In the genomic region with DNA sequence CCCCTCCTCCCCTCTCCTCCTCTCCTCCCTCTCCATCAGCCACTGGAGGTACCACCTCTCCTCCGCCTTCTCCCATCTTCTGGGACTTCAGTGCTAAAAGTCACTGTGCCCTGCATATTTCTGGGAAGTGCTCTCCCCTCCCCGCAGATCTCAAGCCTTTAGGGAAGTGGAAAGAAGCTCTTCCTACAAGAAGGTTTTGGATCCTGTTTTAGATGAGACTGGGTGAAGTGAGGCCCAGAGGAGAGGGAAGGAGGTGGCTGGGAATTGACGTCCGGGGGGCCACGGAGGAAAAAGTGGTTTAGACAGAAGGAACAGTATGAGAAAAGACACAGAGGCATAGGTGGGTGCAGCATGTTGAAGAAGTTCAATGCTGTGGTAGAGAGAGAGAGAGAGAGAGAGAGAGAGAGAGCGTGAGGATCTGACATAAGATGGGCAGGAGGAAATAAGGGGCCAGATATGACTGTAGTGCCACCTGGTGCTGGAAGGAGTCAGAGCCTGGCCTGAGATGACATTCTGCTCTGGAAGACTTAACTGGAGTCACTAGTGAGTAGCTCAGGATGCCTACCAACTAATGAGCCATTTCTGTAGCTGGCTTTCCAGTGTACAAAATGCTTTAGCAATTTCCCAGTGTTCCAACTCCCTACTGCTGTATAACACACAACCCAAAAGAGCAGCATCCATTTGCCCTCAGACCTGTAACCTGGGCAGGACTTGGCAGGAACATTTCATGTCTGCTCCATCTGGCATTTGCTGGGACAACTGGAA, we compare ENCODE assay signal across 8 cellular contexts. TPM values are rescaled to one million over a fixed set of nuclear protein-coding genes. Genes with fewer than 3 reads are reported as not detected.
A peak's percentile ranks its signal among the peaks of the same experiment; 100 is the strongest.
DNase-seq lines count a peak whose midpoint lies in the region; ATAC-seq lines count a peak whose summit lies in the region.

No MANE protein-coding gene starts in this region.

- no peak for DNase-seq in activated T-cell treated with anti-CD3 and anti-CD28 coated beads, Interleukin-2, amount 50 U/mL, for 4 hours
- no peak for DNase-seq in activated T-cell treated with anti-CD3 and anti-CD28 coated beads, Interleukin-2, amount 50 U/mL, for 1 hour
- DNase-seq in NOMO-1 (lab: John Stamatoyannopoulos, UW; ENCODE audit: unreplicated experiment in 2 of 2), result peak; percentile 58 to 74
- DNase-seq in adipocyte (ENCODE audit: low read depth), result peak; percentile 83
- DNase-seq in left cardiac atrium, result peak; percentile 44
- DNase-seq in pulmonary artery endothelial cell (ENCODE audit: low read depth, low spot score), result peak; percentile 29

- no peak overlapping the region for H3K4me3 Mint-ChIP-seq in activated T-cell treated with anti-CD3 and anti-CD28 coated beads, Interleukin-2, amount 50 U/mL, for 4 hours

- peak; percentile 76 to 77 for ATAC-seq in activated T-cell treated with anti-CD3 and anti-CD28 coated beads, Interleukin-2, amount 50 U/mL, for 4 hours
- ATAC-seq in HG03432 (IDR thresholded peaks at IDR 0.05; ENCODE audit: unreplicated experiment) (peak; percentile 63), left cardiac atrium (peak; percentile 82 to 85), HG02571 (IDR thresholded peaks at IDR 0.05; ENCODE audit: unreplicated experiment) (no peak)

- H3K36me3 Mint-ChIP-seq in activated T-cell treated with anti-CD3 and anti-CD28 coated beads, Interleukin-2, amount 50 U/mL, for 4 hours (ENCODE audit: insufficient read depth), result no peaks in the 10 kb centered on the region

- intact Hi-C loops in left cardiac atrium (cut with DNase I), result loop anchor here in 1 of 2 donors (10.0 kb wide), 1 partner anchor 161 kb away; no protein-coding TSS in a partner anchor

- peaks cover 24% of the 10 kb centered on the region for H3K4me1 ChIP-seq in adipocyte (ENCODE audit: control insufficient read depth, insufficient read depth, low read length)

- no peaks in the 10 kb centered on the region for H3K9me3 Mint-ChIP-seq in activated T-cell treated with anti-CD3 and anti-CD28 coated beads, Interleukin-2, amount 50 U/mL, for 4 hours

- H3K4me1 Mint-ChIP-seq in activated T-cell treated with anti-CD3 and anti-CD28 coated beads, Interleukin-2, amount 50 U/mL, for 4 hours (ENCODE audit: low read depth), result no peaks in the 10 kb centered on the region

- H3K9ac ChIP-seq in adipocyte (ENCODE audit: low read length), result no peak overlapping the region

- H3K27me3 ChIP-seq in adipocyte (replicated peaks; ENCODE audit: control insufficient read depth, insufficient read depth, low read length), result no peaks in the 10 kb centered on the region

- H3K27me3 Mint-ChIP-seq in activated T-cell treated with anti-CD3 and anti-CD28 coated beads, Interleukin-2, amount 50 U/mL, for 4 hours (ENCODE audit: low read depth), result peaks cover 6% of the 10 kb centered on the region

- no peaks in the 10 kb centered on the region for H3K36me3 ChIP-seq in adipocyte (ENCODE audit: control insufficient read depth, insufficient read depth, low read length, severe bottlenecking)

- peaks cover 4% of the 10 kb centered on the region for H3K9me3 ChIP-seq in adipocyte (ENCODE audit: control insufficient read depth, low read length)

- H3K4me3 ChIP-seq in adipocyte (ENCODE audit: low read length), result no peak overlapping the region

RNA-seq across cellular contexts. Expression of a gene that starts 16.7 kb away (rescaled TPM):
- 1 to 10 TPM; 1.9 to 3.7 (median 3.1) TPM for total RNA-seq in activated T-cell treated with anti-CD3 and anti-CD28 coated beads, Interleukin-2, amount 50 U/mL, for 4 hours
- total RNA-seq in left cardiac atrium, result 1 to 10 TPM; 4.4 to 5.2 TPM
- total RNA-seq in pulmonary artery endothelial cell, result 5.9 and 10.5 TPM in 2 replicates

RNA-seq across cellular contexts. Expression of a gene that starts 24.8 kb away (rescaled TPM):
- 10 to 100 TPM; 22.8 to 31.7 (median 30.5) TPM for total RNA-seq in activated T-cell treated with anti-CD3 and anti-CD28 coated beads, Interleukin-2, amount 50 U/mL, for 4 hours
- 100 to 1,000 TPM in 1 of 2 donors, 10 to 100 TPM in 1; 75.0 to 139 TPM for total RNA-seq in left cardiac atrium
- 80.6 and 84.7 TPM in 2 replicates for total RNA-seq in pulmonary artery endothelial cell

Comparison
In these comparisons a context has a peak if more than half of its experiments do, and no peak if none do; other contexts are left out.
1. DNase-seq: peak in NOMO-1 (2 of 2), adipocyte (single experiment), left cardiac atrium (single experiment) and pulmonary artery endothelial cell (single experiment); none in activated T-cell treated with anti-CD3 and anti-CD28 coated beads, Interleukin-2, amount 50 U/mL, for 4 hours (single experiment) and activated T-cell treated with anti-CD3 and anti-CD28 coated beads, Interleukin-2, amount 50 U/mL, for 1 hour (single experiment).